ENCODE assay signal across 8 cellular contexts in the genomic region with DNA sequence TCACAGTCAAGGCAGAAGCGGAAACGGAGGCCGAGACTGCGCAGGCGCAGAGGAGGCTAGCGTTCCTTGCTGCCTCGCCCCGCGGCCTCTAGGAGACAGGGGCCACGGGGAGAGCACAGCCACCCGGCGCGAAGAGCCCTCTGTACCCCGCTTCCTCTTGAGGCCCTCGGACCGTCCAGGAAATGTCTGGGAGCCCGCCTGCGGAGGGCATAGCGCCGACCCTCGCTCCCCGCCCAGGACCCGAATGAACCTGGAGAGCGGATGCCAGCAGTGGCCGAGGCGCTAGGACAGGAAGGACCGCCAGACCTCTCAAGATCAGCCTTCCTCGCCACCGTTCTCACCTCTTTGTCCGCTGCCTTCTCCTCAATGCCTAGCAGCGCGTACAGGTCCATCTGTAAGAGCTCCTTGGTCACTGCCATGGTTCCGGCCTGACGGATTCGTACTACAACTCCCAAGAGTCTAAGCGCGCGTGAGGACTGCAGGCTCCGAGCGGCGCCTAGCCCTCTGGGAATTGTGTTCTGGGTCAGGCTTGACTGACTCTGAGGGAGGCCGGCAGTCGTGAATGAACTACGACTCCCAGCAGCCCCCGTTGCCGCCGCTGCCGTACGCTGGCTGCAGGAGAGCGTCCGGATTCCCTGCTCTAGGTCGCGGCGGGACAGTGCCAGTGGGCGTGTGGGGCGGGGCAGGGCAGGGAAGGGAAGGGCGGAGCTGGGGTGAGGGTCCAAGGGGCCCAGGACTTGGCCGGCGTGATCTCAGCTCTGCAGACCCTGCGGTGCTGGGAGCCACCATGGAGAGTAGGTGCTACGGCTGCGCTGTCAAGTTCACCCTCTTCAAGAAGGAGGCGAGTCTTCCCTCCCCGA. TPM values are rescaled to one million over a fixed set of nuclear protein-coding genes. Genes with fewer than 3 reads are reported as not detected.
DNase-seq lines count a peak whose midpoint lies in the region; ATAC-seq lines count a peak whose summit lies in the region.

A gene with protein sequence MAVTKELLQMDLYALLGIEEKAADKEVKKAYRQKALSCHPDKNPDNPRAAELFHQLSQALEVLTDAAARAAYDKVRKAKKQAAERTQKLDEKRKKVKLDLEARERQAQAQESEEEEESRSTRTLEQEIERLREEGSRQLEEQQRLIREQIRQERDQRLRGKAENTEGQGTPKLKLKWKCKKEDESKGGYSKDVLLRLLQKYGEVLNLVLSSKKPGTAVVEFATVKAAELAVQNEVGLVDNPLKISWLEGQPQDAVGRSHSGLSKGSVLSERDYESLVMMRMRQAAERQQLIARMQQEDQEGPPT (minus strand): TSS at position 446 of the 860 bp plus-strand sequence. CDS start 27 bp downstream, at position 419.
A gene with protein sequence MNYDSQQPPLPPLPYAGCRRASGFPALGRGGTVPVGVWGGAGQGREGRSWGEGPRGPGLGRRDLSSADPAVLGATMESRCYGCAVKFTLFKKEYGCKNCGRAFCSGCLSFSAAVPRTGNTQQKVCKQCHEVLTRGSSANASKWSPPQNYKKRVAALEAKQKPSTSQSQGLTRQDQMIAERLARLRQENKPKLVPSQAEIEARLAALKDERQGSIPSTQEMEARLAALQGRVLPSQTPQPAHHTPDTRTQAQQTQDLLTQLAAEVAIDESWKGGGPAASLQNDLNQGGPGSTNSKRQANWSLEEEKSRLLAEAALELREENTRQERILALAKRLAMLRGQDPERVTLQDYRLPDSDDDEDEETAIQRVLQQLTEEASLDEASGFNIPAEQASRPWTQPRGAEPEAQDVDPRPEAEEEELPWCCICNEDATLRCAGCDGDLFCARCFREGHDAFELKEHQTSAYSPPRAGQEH (plus strand): TSS at position 62 of the 860 bp plus-strand sequence. CDS start 501 bp downstream, at position 563.

- H3K23ac ChIP-seq in mesendoderm (ENCODE audit: low read length), result no peak within 1 kb of the TSS

- no peaks in the 10 kb centered on the region for H3K9me3 Mint-ChIP-seq in activated CD8-positive, alpha-beta memory T cell treated with anti-CD3 and anti-CD28 coated beads, Interleukin-2, amount 10 ng/mL, durations not matched to agents 7 days and 5 days (ENCODE audit: low read depth)

- H3K36me3 ChIP-seq in NT2/D1 (ENCODE audit: insufficient read depth, insufficient read length, low read length), result peaks cover 38% of the 10 kb centered on the region
- H3K36me3 ChIP-seq in endocrine pancreas (ENCODE audit: control insufficient read depth, insufficient read depth, low read length), result no peaks in the 10 kb centered on the region
- no peaks in the 10 kb centered on the region for H3K36me3 ChIP-seq in mesendoderm (ENCODE audit: control insufficient read depth, insufficient read depth, low read length)

- H3K27me3 ChIP-seq in NT2/D1 (ENCODE audit: insufficient read depth, insufficient read length), result no peaks in the 10 kb centered on the region
- H3K27me3 ChIP-seq in endocrine pancreas (ENCODE audit: control insufficient read depth, insufficient read depth, low read length), result no peaks in the 10 kb centered on the region
- no peaks in the 10 kb centered on the region for H3K27me3 ChIP-seq in mesendoderm (ENCODE audit: insufficient read depth, low read length, poor library complexity)

- peak within 1 kb of the TSS; percentile 36 for H2BK5ac ChIP-seq in mesendoderm (ENCODE audit: low read length)

- in situ Hi-C loops in Caki2 (cut with HindIII; ENCODE audit: low pct_unique_long_range_greater_than_20kb, low sequenced_read_pairs), result no loop called here

- H3K79me1 ChIP-seq in mesendoderm (ENCODE audit: low read length), result no peaks in the 10 kb centered on the region

- H3K79me2 ChIP-seq in mesendoderm (ENCODE audit: control insufficient read depth, insufficient read depth, low read length), result no peaks in the 10 kb centered on the region

- no peaks in the 10 kb centered on the region for H3K27me3 Mint-ChIP-seq in activated CD8-positive, alpha-beta memory T cell treated with anti-CD3 and anti-CD28 coated beads, Interleukin-2, amount 10 ng/mL, durations not matched to agents 7 days and 5 days

- no CpG with 5 or more reads among the region's 64 CpGs for WGBS in mesendoderm (ENCODE audit: extremely low coverage, insufficient coverage, low lambda C conversion rate)

- H4K5ac ChIP-seq in mesendoderm (ENCODE audit: low read length), result no peak within 1 kb of the TSS

- ATAC-seq in GM21381 (IDR thresholded peaks at IDR 0.05; ENCODE audit: unreplicated experiment), result peak; percentile 91
- ATAC-seq in activated CD8-positive, alpha-beta memory T cell treated with anti-CD3 and anti-CD28 coated beads, Interleukin-2, amount 10 ng/mL, durations not matched to agents 7 days and 5 days, result peak; percentile 98

- H3K4ac ChIP-seq in mesendoderm (ENCODE audit: low read depth, low read length), result peak within 1 kb of the TSS; percentile 44

- peak within 1 kb of the TSS; percentile 93 for H3K27ac Mint-ChIP-seq in activated CD8-positive, alpha-beta memory T cell treated with anti-CD3 and anti-CD28 coated beads, Interleukin-2, amount 10 ng/mL, durations not matched to agents 7 days and 5 days

- DNase-seq in Caki2 (ENCODE audit: low read depth), result peak; percentile 92
- DNase-seq in HUDEP-2 (lab: John Stamatoyannopoulos, UW; ENCODE audit: unreplicated experiment in 76 of 76), result peak; percentile 22 to 95 (median 90)
- peak; percentile 95 for DNase-seq in NT2/D1 (ENCODE audit: low read depth, low spot score)
- DNase-seq in activated CD8-positive, alpha-beta memory T cell treated with anti-CD3 and anti-CD28 coated beads, Interleukin-2, amount 10 ng/mL, durations not matched to agents 7 days and 5 days, result peak; percentile 98
- peak; percentile 99 for DNase-seq in mesendoderm
- DNase-seq in stimulated activated CD8-positive, alpha-beta memory T cell treated with anti-CD3 and anti-CD28 coated beads, Interleukin-15, amount 100 ng/mL, for 1 hour (ENCODE audit: low read depth), result peak; percentile 88

- H2AK5ac ChIP-seq in mesendoderm (ENCODE audit: low read length), result no peak within 1 kb of the TSS

- H4K8ac ChIP-seq in mesendoderm (ENCODE audit: low read depth, low read length), result no peak within 1 kb of the TSS

- H3K9me3 ChIP-seq in NT2/D1 (ENCODE audit: insufficient read depth, low read length), result no peaks in the 10 kb centered on the region
- H3K9me3 ChIP-seq in endocrine pancreas (ENCODE audit: control insufficient read depth, low read length), result no peaks in the 10 kb centered on the region

- H3K4me1 Mint-ChIP-seq in activated CD8-positive, alpha-beta memory T cell treated with anti-CD3 and anti-CD28 coated beads, Interleukin-2, amount 10 ng/mL, durations not matched to agents 7 days and 5 days, result peaks cover 26% of the 10 kb centered on the region

- CTCF ChIA-PET in activated CD8-positive, alpha-beta memory T cell treated with anti-CD3 and anti-CD28 coated beads, Interleukin-2, amount 10 ng/mL, durations not matched to agents 7 days and 5 days (lab: Charles Lee), result interaction anchor here (0.5 to 3.0 kb wide), 6 partner anchors 17 to 113 kb away, joined by 3 to 16 read pairs (median 4); a partner anchor contains a TSS

- no peak within 1 kb of the TSS for H2BK15ac ChIP-seq in mesendoderm (replicated peaks; ENCODE audit: low read depth)

- H3K9ac ChIP-seq in NT2/D1 (ENCODE audit: insufficient read length, low read depth) (peak within 1 kb of the TSS; percentile 99), endocrine pancreas (ENCODE audit: control insufficient read depth, insufficient read depth, low read length) (peak within 1 kb of the TSS; percentile 98), mesendoderm (ENCODE audit: low read length) (peak within 1 kb of the TSS; percentile 84)

- H3K4me3 Mint-ChIP-seq in activated CD8-positive, alpha-beta memory T cell treated with anti-CD3 and anti-CD28 coated beads, Interleukin-2, amount 10 ng/mL, durations not matched to agents 7 days and 5 days, result peak within 1 kb of the TSS; percentile 84

- peak within 1 kb of the TSS; percentile 84 for H3K4me2 ChIP-seq in mesendoderm (ENCODE audit: low read length)

- peak within 1 kb of the TSS; percentile 100 for H3K4me3 ChIP-seq in NT2/D1 (ENCODE audit: insufficient read length, low read depth)
- H3K4me3 ChIP-seq in endocrine pancreas (ENCODE audit: control insufficient read depth, insufficient read depth, low read length), result peak within 1 kb of the TSS; percentile 76
- peak within 1 kb of the TSS; percentile 80 for H3K4me3 ChIP-seq in mesendoderm (ENCODE audit: low read length)

- peak within 1 kb of the TSS; percentile 62 for H3K18ac ChIP-seq in mesendoderm (ENCODE audit: low read length)

- peak within 1 kb of the TSS; percentile 10 for H3K27ac ChIP-seq in mesendoderm (ENCODE audit: low read depth, low read length)

- peak within 1 kb of the TSS; percentile 98 for H3K56ac ChIP-seq in mesendoderm (ENCODE audit: low read length)

- H3K36me3 Mint-ChIP-seq in activated CD8-positive, alpha-beta memory T cell treated with anti-CD3 and anti-CD28 coated beads, Interleukin-2, amount 10 ng/mL, durations not matched to agents 7 days and 5 days, result peaks cover 9% of the 10 kb centered on the region

- no peak within 1 kb of the TSS for H2BK120ac ChIP-seq in mesendoderm (ENCODE audit: low read depth, low read length)

- H3K4me1 ChIP-seq in NT2/D1 (ENCODE audit: insufficient read depth, insufficient read length), result peaks cover 3% of the 10 kb centered on the region
- no peaks in the 10 kb centered on the region for H3K4me1 ChIP-seq in endocrine pancreas (ENCODE audit: control insufficient read depth, insufficient read depth, low read length)
- H3K4me1 ChIP-seq in mesendoderm (ENCODE audit: control insufficient read depth, low read depth, low read length), result no peaks in the 10 kb centered on the region

RNA-seq across cellular contexts. Expression of the first gene that starts in this region (rescaled TPM):
- total RNA-seq in Caki2 (2014; rRNA removed; shearing (Covaris generic); ENCODE audit: low replicate concordance), result 51.3 and 103 TPM in 2 replicates
- 10 to 100 TPM; 45.6 to 51.2 TPM for total RNA-seq in activated CD8-positive, alpha-beta memory T cell treated with anti-CD3 and anti-CD28 coated beads, Interleukin-2, amount 10 ng/mL, durations not matched to agents 7 days and 5 days
- polyA plus RNA-seq in mesendoderm (2013, experiment 1 of 2), result 52.5 TPM
- 49.3 TPM for polyA plus RNA-seq in mesendoderm (2013, experiment 2 of 2)

RNA-seq across cellular contexts. Expression of the second gene that starts in this region (rescaled TPM):
- total RNA-seq in Caki2 (2014; rRNA removed; shearing (Covaris generic); ENCODE audit: low replicate concordance), result 88.7 and 100 TPM in 2 replicates
- total RNA-seq in activated CD8-positive, alpha-beta memory T cell treated with anti-CD3 and anti-CD28 coated beads, Interleukin-2, amount 10 ng/mL, durations not matched to agents 7 days and 5 days, result 10 to 100 TPM; 28.2 TPM
- polyA plus RNA-seq in mesendoderm (2013, experiment 1 of 2), result 6.6 TPM
- 7.2 TPM for polyA plus RNA-seq in mesendoderm (2013, experiment 2 of 2)

Comparison
In these comparisons a context has a peak if more than half of its experiments do, and no peak if none do; other contexts are left out.
1. Peak in every context shown above with its lines: DNase-seq, ATAC-seq, H3K4me3 ChIP-seq and H3K27ac ChIP-seq.